1 cellular context compared by ENCODE assay signal in the genomic region with DNA sequence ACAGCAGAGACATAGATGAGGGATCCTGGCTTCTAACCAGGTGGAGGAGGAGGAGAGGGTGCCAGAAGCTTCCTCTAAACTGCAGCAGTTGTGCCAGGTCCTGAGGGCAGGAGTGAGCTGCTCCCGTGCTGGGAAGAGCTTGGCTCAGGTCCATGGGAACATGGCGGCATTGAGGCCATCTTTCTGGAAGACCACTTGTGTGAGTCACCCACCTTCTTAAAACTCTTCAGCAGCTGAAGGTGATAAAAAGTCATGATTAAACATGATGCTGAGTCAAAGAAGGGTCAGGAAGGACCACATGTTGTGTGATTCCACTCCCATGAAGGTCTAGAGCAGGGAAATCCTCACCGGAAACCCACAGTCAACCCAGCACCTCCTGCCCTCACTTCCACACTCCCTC.
TF ChIP-seq lines count a peak whose summit lies in the region.

No MANE protein-coding gene starts in this region.

TF ChIP-seq in IMR-90, 13 proteins besides CTCF, POLR2A, EP300 and RAD21:
- no peak for TF ChIP-seq FOS (IDR thresholded peaks at IDR 0.05; ENCODE audit: low read depth, low read length)
- no peak for TF ChIP-seq MAFK (IDR thresholded peaks at IDR 0.05; ENCODE audit: low read depth, low read length)
- TF ChIP-seq, protein P1, sequence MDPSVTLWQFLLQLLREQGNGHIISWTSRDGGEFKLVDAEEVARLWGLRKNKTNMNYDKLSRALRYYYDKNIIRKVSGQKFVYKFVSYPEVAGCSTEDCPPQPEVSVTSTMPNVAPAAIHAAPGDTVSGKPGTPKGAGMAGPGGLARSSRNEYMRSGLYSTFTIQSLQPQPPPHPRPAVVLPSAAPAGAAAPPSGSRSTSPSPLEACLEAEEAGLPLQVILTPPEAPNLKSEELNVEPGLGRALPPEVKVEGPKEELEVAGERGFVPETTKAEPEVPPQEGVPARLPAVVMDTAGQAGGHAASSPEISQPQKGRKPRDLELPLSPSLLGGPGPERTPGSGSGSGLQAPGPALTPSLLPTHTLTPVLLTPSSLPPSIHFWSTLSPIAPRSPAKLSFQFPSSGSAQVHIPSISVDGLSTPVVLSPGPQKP (IDR thresholded peaks at IDR 0.05; ENCODE audit: borderline replicate concordance, low read depth, low read length), result no peak
TF ChIP-seq in IMR-90: peak in this region for 0.
